Comparison of ENCODE assay signal across 18 cellular contexts in genomic region chr1:45914836-45915235, GRCh38.
"Had no signal": no experiment of that assay in that cellular context is flagged by ENCODE, and none has a peak within 500 bp of the region (broad histone marks: within the 10 kb centered on the region; RNA-seq: fewer than 3 reads in every experiment).

No MANE protein-coding gene starts in this region.

- H3K36me3 Mint-ChIP-seq: activated naive CD4-positive, alpha-beta T cell treated with anti-CD3 and anti-CD28 coated beads, Interleukin-2, amount 50 U/mL, for 72 hours; naive B cell had no signal

- H3K9me3 ChIP-seq: neutrophil, right lobe of liver had no signal

- H3K27ac ChIP-seq: neutrophil, right lobe of liver had no signal

- DNase-seq: activated CD8-positive, alpha-beta memory T cell treated with anti-CD3 and anti-CD28 coated beads, Interleukin-2, amount 10 ng/mL, durations not matched to agents 7 days and 5 days; activated effector memory CD4-positive, alpha-beta T cell treated with anti-CD3 and anti-CD28 coated beads, Interleukin-2, amount 50 U/mL, for 16 hours; activated T-cell treated with anti-CD3 and anti-CD28 coated beads, Interleukin-2, amount 50 U/mL, for 4 hours; amniotic stem cell; head of caudate nucleus; islet precursor cell; mesendoderm; naive B cell; right lobe of liver; stimulated activated CD4-positive, alpha-beta T cell treated with anti-CD3 and anti-CD28 coated beads, Interleukin-4, amount 100 ng/mL, for 1 hour; stimulated activated CD8-positive, alpha-beta memory T cell treated with anti-CD3 and anti-CD28 coated beads, Interleukin-4, amount 100 ng/mL, for 48 hours had no signal

- H3K9me3 Mint-ChIP-seq: activated naive CD4-positive, alpha-beta T cell treated with anti-CD3 and anti-CD28 coated beads, Interleukin-2, amount 50 U/mL, for 72 hours; activated T-cell treated with anti-CD3 and anti-CD28 coated beads, Interleukin-2, amount 50 U/mL, for 4 hours; naive B cell; stimulated activated naive CD8-positive, alpha-beta T cell treated with anti-CD3 and anti-CD28 coated beads, Interleukin-15, Interleukin-2, amounts not matched to agents 100 ng/mL and 50 ng/mL, for 24 hours had no signal

- H3K27me3 ChIP-seq: neutrophil, right lobe of liver had no signal

- H3K27me3 Mint-ChIP-seq: activated CD8-positive, alpha-beta memory T cell treated with anti-CD3 and anti-CD28 coated beads, Interleukin-2, amount 10 ng/mL, durations not matched to agents 7 days and 5 days; naive B cell; stimulated activated naive CD8-positive, alpha-beta T cell treated with anti-CD3 and anti-CD28 coated beads, Interleukin-15, Interleukin-2, amounts not matched to agents 100 ng/mL and 50 ng/mL, for 24 hours had no signal

- H3K36me3 ChIP-seq: neutrophil, right lobe of liver had no signal

- ATAC-seq: activated CD4-positive, CD25-positive, alpha-beta regulatory T cell treated with anti-CD3 and anti-CD28 coated beads, Interleukin-2, amount 50 U/mL, for 24 hours; activated CD8-positive, alpha-beta memory T cell treated with anti-CD3 and anti-CD28 coated beads, Interleukin-2, amount 10 ng/mL, durations not matched to agents 7 days and 5 days; activated naive CD4-positive, alpha-beta T cell treated with anti-CD3 and anti-CD28 coated beads, Interleukin-2, amount 50 U/mL, for 72 hours; activated T-cell treated with anti-CD3 and anti-CD28 coated beads, Interleukin-2, amount 50 U/mL, for 4 hours; esophagus mucosa; right lobe of liver had no signal

- H3K4me1 ChIP-seq: right lobe of liver had no signal

- H3K4me3 Mint-ChIP-seq: activated CD8-positive, alpha-beta memory T cell treated with anti-CD3 and anti-CD28 coated beads, Interleukin-2, amount 10 ng/mL, durations not matched to agents 7 days and 5 days; activated T-cell treated with anti-CD3 and anti-CD28 coated beads, Interleukin-2, amount 50 U/mL, for 4 hours; stimulated activated naive CD8-positive, alpha-beta T cell treated with anti-CD3 and anti-CD28 coated beads, Interleukin-15, Interleukin-2, amounts not matched to agents 100 ng/mL and 50 ng/mL, for 24 hours had no signal

- FAIRE-seq: endometrium, urothelium cell line had no signal

- H3K4me3 ChIP-seq: right lobe of liver had no signal

- H3K27ac Mint-ChIP-seq: activated CD8-positive, alpha-beta memory T cell treated with anti-CD3 and anti-CD28 coated beads, Interleukin-2, amount 10 ng/mL, durations not matched to agents 7 days and 5 days; activated naive CD4-positive, alpha-beta T cell treated with anti-CD3 and anti-CD28 coated beads, Interleukin-2, amount 50 U/mL, for 72 hours; stimulated activated naive CD8-positive, alpha-beta T cell treated with anti-CD3 and anti-CD28 coated beads, Interleukin-15, Interleukin-2, amounts not matched to agents 100 ng/mL and 50 ng/mL, for 24 hours had no signal
